Comparison of ENCODE assay signal across 1 cellular context in the genomic region with DNA sequence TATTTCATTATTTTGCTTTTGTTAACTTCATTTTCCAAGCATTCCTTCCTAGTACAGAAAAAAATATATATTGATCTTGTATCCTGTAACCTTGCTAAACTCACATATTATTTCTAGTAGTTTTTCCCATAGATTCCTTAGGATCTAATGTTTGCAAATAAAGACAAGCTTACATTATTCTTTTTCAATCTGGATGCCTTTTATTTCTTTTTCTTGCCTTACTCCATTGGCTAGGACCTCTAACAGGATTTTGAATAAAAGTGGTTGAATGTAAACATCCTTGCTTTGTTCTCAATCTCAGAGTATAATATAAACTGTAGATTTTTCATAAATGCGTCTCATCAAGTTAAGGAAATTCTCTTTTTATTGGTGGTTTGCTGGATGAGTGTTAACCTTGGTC.
TF ChIP-seq lines count a peak whose summit lies in the region.

No MANE protein-coding gene starts in this region.

TF ChIP-seq in IMR-90, 13 proteins besides CTCF, POLR2A, EP300 and RAD21 (continued from another document):
- TF ChIP-seq RFX5 (IDR thresholded peaks at IDR 0.05; ENCODE audit: low read depth, low read length) (no peak), ELK1 (IDR thresholded peaks at IDR 0.05; ENCODE audit: borderline replicate concordance, low read depth, low read length) (no peak), CEBPB (IDR thresholded peaks at IDR 0.05; ENCODE audit: low read depth, low read length) (no peak), MXI1 (IDR thresholded peaks at IDR 0.05; ENCODE audit: borderline replicate concordance, low read depth, low read length) (no peak), CHD1 (IDR thresholded peaks at IDR 0.05; ENCODE audit: low read depth, low read length) (no peak), MAZ (IDR thresholded peaks at IDR 0.05; ENCODE audit: borderline replicate concordance, low read depth, low read length) (no peak)
